In genomic region chr1:190000365-190000872, GRCh38 we compare ENCODE assay signal across 16 cellular contexts.
DNase-seq lines count a peak whose midpoint lies in the region; ATAC-seq and TF ChIP-seq lines count a peak whose summit lies in the region.
"Had no signal": no experiment of that assay in that cellular context is flagged by ENCODE, and none has a peak within 500 bp of the region (broad histone marks: within the 10 kb centered on the region; RNA-seq: fewer than 3 reads in every experiment).

No MANE protein-coding gene starts in this region.

- H2AFZ ChIP-seq in PC-3 (ENCODE audit: low read length) (0 out of 2 replicates have a peak overlapping the region, but pooled peaks have one; percentile 13), smooth muscle cell (ENCODE audit: low read depth) (peak overlapping the region; percentile 78)
- H2AFZ ChIP-seq: hepatocyte had no signal

- H3K27me3 ChIP-seq in PC-3 (ENCODE audit: low read length), result no peaks in the 10 kb centered on the region
- H3K27me3 ChIP-seq in smooth muscle cell (ENCODE audit: low read depth), result no peaks in the 10 kb centered on the region
- H3K27me3 ChIP-seq: hepatocyte had no signal

- ATAC-seq in PC-3, result peak; percentile 87
- ATAC-seq: activated CD4-positive, alpha-beta T cell treated with anti-CD3 and anti-CD28 coated beads for 36 hours; sciatic nerve had no signal

- peak; percentile 55 for DNase-seq in H4 (ENCODE audit: low spot score)
- peak; percentile 77 for DNase-seq in PC-3
- DNase-seq in choroid plexus epithelial cell (ENCODE audit: low read depth), result peak; percentile 57
- DNase-seq in smooth muscle cell (lab: John Stamatoyannopoulos, UW; ENCODE audit: unreplicated experiment), result no peak
- no peak for DNase-seq in superior temporal gyrus (ENCODE audit: extremely low spot score)
- DNase-seq in NCI-H1048 (lab: John Stamatoyannopoulos, UW), result no peak
- DNase-seq in stimulated activated CD4-positive, alpha-beta T cell treated with anti-CD3 and anti-CD28 coated beads, Interleukin-1b, Interleukin-23, amount 100 ng/mL, for 48 hours, result no peak
- DNase-seq: activated CD4-positive, alpha-beta T cell treated with anti-CD3 and anti-CD28 coated beads for 36 hours; amygdala; islet precursor cell; NCI-H2029 treated with DMSO at 0.1 percent for 48 hours; NCI-H510A treated with DMSO at 0.1 percent for 48 hours; SIG-M5 had no signal

- no TSS peak for BruUV-seq in PC-3 (replicated peaks; lab: Mats Ljungman, UMichigan)

- peak overlapping the region; percentile 14 for H3K4me2 ChIP-seq in PC-3 (ENCODE audit: low read length)
- H3K4me2 ChIP-seq in smooth muscle cell, result peak overlapping the region; percentile 64
- H3K4me2 ChIP-seq: hepatocyte had no signal

- H3K9me2 ChIP-seq in PC-3 (replicated peaks; ENCODE audit: low read length), result 0 out of 2 replicates have a peak, but pooled peaks cover 3% of the 10 kb centered on the region

- WGBS in smooth muscle cell (ENCODE audit: low lambda C conversion rate), result 83% methylated on average over 3 of the region's 3 CpGs

- H4K20me1 ChIP-seq in PC-3 (ENCODE audit: low read length) (no peaks in the 10 kb centered on the region), smooth muscle cell (ENCODE audit: low read depth) (no peaks in the 10 kb centered on the region)

- H3K9ac ChIP-seq in PC-3 (ENCODE audit: low read length), result no peak overlapping the region
- H3K9ac ChIP-seq in smooth muscle cell (ENCODE audit: low read depth), result peak overlapping the region; percentile 35

- POLR2A ChIA-PET in PC-3 (lab: Charles Lee; ENCODE audit: unreplicated experiment), result no interaction called here

- H3F3A ChIP-seq in PC-3 (ENCODE audit: low read length, unreplicated experiment), result peaks cover 6% of the 10 kb centered on the region
- no peaks in the 10 kb centered on the region for H3F3A ChIP-seq in smooth muscle cell (ENCODE audit: low read depth)

- H3K27ac ChIP-seq in PC-3 (ENCODE audit: low read length) (peak overlapping the region; percentile 39), smooth muscle cell (ENCODE audit: low read depth) (peak overlapping the region; percentile 45)
- H3K27ac ChIP-seq: hepatocyte had no signal

- H3K9me3 ChIP-seq in PC-3 (ENCODE audit: low read length) (no peaks in the 10 kb centered on the region; the same call in 1 of the 2 replicates), smooth muscle cell (replicated peaks; ENCODE audit: low read depth) (no peaks in the 10 kb centered on the region)

- H3K4me3 ChIP-seq in PC-3 (ENCODE audit: low read length) (peak overlapping the region; percentile 17; the same call in 1 of the 2 replicates), choroid plexus epithelial cell (ENCODE audit: low read depth, low read length) (peak overlapping the region; percentile 37), smooth muscle cell (no peak overlapping the region)
- H3K4me3 ChIP-seq: hepatocyte, lung had no signal

- CTCF ChIA-PET in PC-3 (lab: Charles Lee), result interaction anchor here (0.6 kb wide), 1 partner anchor 37 kb away, joined by 3 read pairs; no protein-coding TSS in a partner anchor

- TF ChIP-seq CTCF in PC-3 (conservative IDR thresholded peaks at IDR 0.05; ENCODE audit: low read depth, low read length) (no peak), choroid plexus epithelial cell (conservative IDR thresholded peaks at IDR 0.05; ENCODE audit: low read depth, low read length) (no peak), smooth muscle cell (IDR thresholded peaks at IDR 0.05; ENCODE audit: borderline replicate concordance, insufficient read depth, poor library complexity, severe bottlenecking) (no peak)

- H3K4me1 ChIP-seq in PC-3 (ENCODE audit: insufficient read depth, low read length) (peaks cover 9% of the 10 kb centered on the region; the same call in 1 of the 2 replicates), smooth muscle cell (ENCODE audit: low read depth) (no peaks in the 10 kb centered on the region)

- intact Hi-C loops in PC-3 (cut with micrococcal nuclease), result no loop called here

- no peaks in the 10 kb centered on the region for H3K79me2 ChIP-seq in PC-3 (ENCODE audit: low read length)
- no peaks in the 10 kb centered on the region for H3K79me2 ChIP-seq in smooth muscle cell (ENCODE audit: low read depth)
- H3K79me2 ChIP-seq: hepatocyte had no signal

- H3K36me3 ChIP-seq in PC-3 (ENCODE audit: low read depth, low read length), result no peaks in the 10 kb centered on the region
- H3K36me3 ChIP-seq in smooth muscle cell (ENCODE audit: low read depth), result no peaks in the 10 kb centered on the region

Comparison
In these comparisons a context has a peak if more than half of its experiments do, and no peak if none do; other contexts are left out.
1. DNase-seq: peak in H4 (single experiment), PC-3 (single experiment) and choroid plexus epithelial cell (single experiment); none in smooth muscle cell (single experiment), superior temporal gyrus (single experiment), NCI-H1048 (single experiment) and stimulated activated CD4-positive, alpha-beta T cell treated with anti-CD3 and anti-CD28 coated beads, Interleukin-1b, Interleukin-23, amount 100 ng/mL, for 48 hours (single experiment).